In genomic region chr20:11807070-11807741, GRCh38 we compare ENCODE assay signal across 10 cellular contexts.
DNase-seq lines count a peak whose midpoint lies in the region; TF ChIP-seq lines count a peak whose summit lies in the region.
"Had no signal": no experiment of that assay in that cellular context is flagged by ENCODE, and none has a peak within 500 bp of the region (broad histone marks: within the 10 kb centered on the region; RNA-seq: fewer than 3 reads in every experiment).

No MANE protein-coding gene starts in this region.

- no peak for TF ChIP-seq CTCF in brain microvascular endothelial cell (IDR thresholded peaks at IDR 0.05; ENCODE audit: low read depth, low read length, missing control alignments)

- H3K9me3 ChIP-seq in effector memory CD4-positive, alpha-beta T cell (ENCODE audit: control insufficient read depth, low read length), result no peaks in the 10 kb centered on the region
- H3K9me3 ChIP-seq: BLaER1 treated with 17β-estradiol and CSF1 and Interleukin-3, amounts not matched to agents 10 nM and 100 nM had no signal

- peak overlapping the region; percentile 44 for H2AFZ ChIP-seq in ACC112 (ENCODE audit: low read length, unreplicated experiment)

- in situ Hi-C loops in brain microvascular endothelial cell (cut with HindIII; ENCODE audit: low pct_ligation_motif_present, low sequenced_read_pairs), result no loop called here

- H3K4me3 ChIP-seq in ACC112 (ENCODE audit: low read depth, low read length) (peak overlapping the region; percentile 34), brain microvascular endothelial cell (ENCODE audit: low read depth, low read length) (no peak overlapping the region)
- no peak overlapping the region for H3K4me3 ChIP-seq in effector memory CD4-positive, alpha-beta T cell (ENCODE audit: insufficient read depth, low read depth, low read length, poor library complexity, severe bottlenecking)
- H3K4me3 ChIP-seq: BLaER1 treated with 17β-estradiol and CSF1 and Interleukin-3, amounts not matched to agents 10 nM and 100 nM had no signal

- H3K36me3 ChIP-seq in ACC112 (ENCODE audit: insufficient read depth, low read length), result no peaks in the 10 kb centered on the region
- no peaks in the 10 kb centered on the region for H3K36me3 ChIP-seq in brain microvascular endothelial cell (replicated peaks)
- no peaks in the 10 kb centered on the region for H3K36me3 ChIP-seq in effector memory CD4-positive, alpha-beta T cell (ENCODE audit: control insufficient read depth, insufficient read depth, low read length)
- H3K36me3 ChIP-seq: BLaER1 treated with 17β-estradiol and CSF1 and Interleukin-3, amounts not matched to agents 10 nM and 100 nM had no signal

- peaks cover 39% of the 10 kb centered on the region for H3K4me1 ChIP-seq in ACC112 (ENCODE audit: control insufficient read depth, insufficient read depth, low read length, unreplicated experiment)
- no peaks in the 10 kb centered on the region for H3K4me1 ChIP-seq in effector memory CD4-positive, alpha-beta T cell (ENCODE audit: control insufficient read depth, insufficient read depth, low read length, poor library complexity, severe bottlenecking)
- H3K4me1 ChIP-seq: BLaER1 treated with 17β-estradiol and CSF1 and Interleukin-3, amounts not matched to agents 10 nM and 100 nM had no signal

- DNase-seq in HS-5 (ENCODE audit: low read depth), result peak; percentile 92
- DNase-seq in brain microvascular endothelial cell, result peak; percentile 85
- peak; percentile 49 for DNase-seq in kidney tubule cell (ENCODE audit: low spot score)
- DNase-seq in mucosa of gallbladder (ENCODE audit: low spot score), result no peak
- no peak for DNase-seq in stimulated activated naive CD4-positive, alpha-beta T cell treated with Interleukin-2 at 50 U/mL for 16 hours (lab: John Stamatoyannopoulos, UW)
- DNase-seq in effector memory CD4-positive, alpha-beta T cell, result no peak
- no peak for DNase-seq in DMS53 (lab: John Stamatoyannopoulos, UW)
- DNase-seq: NCI-H1092 had no signal

- H3K27ac ChIP-seq in ACC112 (ENCODE audit: low read depth, low read length), result peak overlapping the region; percentile 70
- H3K27ac ChIP-seq in brain microvascular endothelial cell, result peak overlapping the region; percentile 44
- H3K27ac ChIP-seq in effector memory CD4-positive, alpha-beta T cell (ENCODE audit: insufficient read depth, low read length, poor library complexity, severe bottlenecking), result no peak overlapping the region
- H3K27ac ChIP-seq: BLaER1 treated with 17β-estradiol and CSF1 and Interleukin-3, amounts not matched to agents 10 nM and 100 nM had no signal

- H3K79me2 ChIP-seq in ACC112 (ENCODE audit: control insufficient read depth, insufficient read depth, low read length, unreplicated experiment), result no peaks in the 10 kb centered on the region

- H3K27me3 ChIP-seq in ACC112 (ENCODE audit: insufficient read depth, low read length) (no peaks in the 10 kb centered on the region), brain microvascular endothelial cell (replicated peaks) (no peaks in the 10 kb centered on the region)
- H3K27me3 ChIP-seq in effector memory CD4-positive, alpha-beta T cell (replicated peaks; ENCODE audit: control insufficient read depth, insufficient read depth, low read length, poor library complexity, severe bottlenecking), result no peaks in the 10 kb centered on the region
- H3K27me3 ChIP-seq: BLaER1 treated with 17β-estradiol and CSF1 and Interleukin-3, amounts not matched to agents 10 nM and 100 nM had no signal

Comparison
In these comparisons a context has a peak if more than half of its experiments do, and no peak if none do; other contexts are left out.
1. DNase-seq: peak in HS-5 (single experiment), brain microvascular endothelial cell (single experiment) and kidney tubule cell (single experiment); none in mucosa of gallbladder (single experiment), stimulated activated naive CD4-positive, alpha-beta T cell treated with Interleukin-2 at 50 U/mL for 16 hours (single experiment), effector memory CD4-positive, alpha-beta T cell (0 of 3) and DMS53 (single experiment).